Comparison of ENCODE assay signal across 8 cellular contexts in genomic region chr17:1484586-1485310, GRCh38.
DNase-seq lines count a peak whose midpoint lies in the region; ATAC-seq and TF ChIP-seq lines count a peak whose summit lies in the region.

No MANE protein-coding gene starts in this region.

- H4K20me1 ChIP-seq in OCI-LY1 (ENCODE audit: insufficient read depth, low read length) = no peaks in the 10 kb centered on the region

- H3K79me2 ChIP-seq in OCI-LY1 (ENCODE audit: insufficient read depth, low read length) = no peaks in the 10 kb centered on the region

- H3K4me2 ChIP-seq in OCI-LY1 (ENCODE audit: low read length) = peak overlapping the region; percentile 74

- no peaks in the 10 kb centered on the region for H3F3A ChIP-seq in OCI-LY1 (ENCODE audit: insufficient read depth, low read length)

- H3K9me3 Mint-ChIP-seq in activated naive CD8-positive, alpha-beta T cell (ENCODE audit: low read depth) = no peaks in the 10 kb centered on the region

- no peak for TF ChIP-seq CTCF in OCI-LY1 (IDR thresholded peaks at IDR 0.05; ENCODE audit: low read length)

- H3K27me3 Mint-ChIP-seq in activated naive CD8-positive, alpha-beta T cell = no peaks in the 10 kb centered on the region

- no peak overlapping the region for H3K27ac ChIP-seq in OCI-LY1 (ENCODE audit: low read depth, low read length, poor library complexity, severe bottlenecking)

- no peak overlapping the region for H3K27ac Mint-ChIP-seq in activated naive CD8-positive, alpha-beta T cell

- H3K4me1 Mint-ChIP-seq in activated naive CD8-positive, alpha-beta T cell (ENCODE audit: low read depth) = peaks cover 17% of the 10 kb centered on the region

- no peaks in the 10 kb centered on the region for H3K27me3 ChIP-seq in OCI-LY1 (ENCODE audit: insufficient read depth, low read length)

- H2AFZ ChIP-seq in OCI-LY1 (ENCODE audit: low read length) = no peak overlapping the region

- no peaks in the 10 kb centered on the region for H3K9me2 ChIP-seq in OCI-LY1 (ENCODE audit: low read depth, low read length)

- H3K36me3 ChIP-seq in OCI-LY1 (ENCODE audit: insufficient read depth, low read length) = peaks cover 9% of the 10 kb centered on the region

- H3K9me3 ChIP-seq in OCI-LY1 (ENCODE audit: low read length) = no peaks in the 10 kb centered on the region

- peak overlapping the region; percentile 83 for H3K4me3 Mint-ChIP-seq in activated naive CD8-positive, alpha-beta T cell

- ATAC-seq in HG03039 (IDR thresholded peaks at IDR 0.05; ENCODE audit: unreplicated experiment) (peak; percentile 24), HG02852 (IDR thresholded peaks at IDR 0.05; ENCODE audit: unreplicated experiment) (no peak)

- DNase-seq in activated effector memory CD4-positive, alpha-beta T cell treated with anti-CD3 and anti-CD28 coated beads, Interleukin-2, amount 50 U/mL, for 16 hours = peak; percentile 83
- no peak for DNase-seq in activated effector memory CD4-positive, alpha-beta T cell treated with Interleukin-2 at 50 U/mL for 16 hours
- DNase-seq in hepatic stellate cell (ENCODE audit: low spot score) (peak; percentile 81), skeletal muscle cell (ENCODE audit: low read depth) (no peak)

- H3K4me3 ChIP-seq in OCI-LY1 (ENCODE audit: low read depth, low read length, poor library complexity, severe bottlenecking) (peak overlapping the region; percentile 67), skeletal muscle cell (ENCODE audit: low read depth, low read length) (peak overlapping the region; percentile 67)

- peaks cover 39% of the 10 kb centered on the region for H3K4me1 ChIP-seq in OCI-LY1 (ENCODE audit: insufficient read depth, low read length, severe bottlenecking)

- peak overlapping the region; percentile 60; the same call in 1 of the 2 replicates for H3K9ac ChIP-seq in OCI-LY1 (ENCODE audit: low read length)

- peaks cover 2% of the 10 kb centered on the region for H3K36me3 Mint-ChIP-seq in activated naive CD8-positive, alpha-beta T cell

Comparison
In these comparisons a context has a peak if more than half of its experiments do, and no peak if none do; other contexts are left out.
1. DNase-seq: peak in activated effector memory CD4-positive, alpha-beta T cell treated with anti-CD3 and anti-CD28 coated beads, Interleukin-2, amount 50 U/mL, for 16 hours (single experiment) and hepatic stellate cell (single experiment); none in activated effector memory CD4-positive, alpha-beta T cell treated with Interleukin-2 at 50 U/mL for 16 hours (single experiment) and skeletal muscle cell (single experiment).